ENCODE assay signal across 1 cellular context in genomic region chr11:74100735-74101134, GRCh38.
TF ChIP-seq lines count a peak whose summit lies in the region.

No MANE protein-coding gene starts in this region.

TF ChIP-seq in GM23338, 12 proteins besides CTCF, POLR2A, EP300 and RAD21 (continued from another document):
- TF ChIP-seq ZNF462 (CRISPR knock-in tag; IDR thresholded peaks at IDR 0.05): no peak
- no peak for TF ChIP-seq CREB1 (CRISPR knock-in tag; IDR thresholded peaks at IDR 0.05; ENCODE audit: low read depth)
- TF ChIP-seq JUNB (IDR thresholded peaks at IDR 0.05; ENCODE audit: unreplicated experiment): no peak
- TF ChIP-seq POLR2AphosphoS5 (IDR thresholded peaks at IDR 0.05; ENCODE audit: low read depth): no peak
- no peak for TF ChIP-seq NANOG (IDR thresholded peaks at IDR 0.05; ENCODE audit: borderline replicate concordance)
- TF ChIP-seq ZNF331 (CRISPR knock-in tag; IDR thresholded peaks at IDR 0.05; ENCODE audit: low read depth): no peak
